ENCODE assay signal across 8 cellular contexts in the genomic region with DNA sequence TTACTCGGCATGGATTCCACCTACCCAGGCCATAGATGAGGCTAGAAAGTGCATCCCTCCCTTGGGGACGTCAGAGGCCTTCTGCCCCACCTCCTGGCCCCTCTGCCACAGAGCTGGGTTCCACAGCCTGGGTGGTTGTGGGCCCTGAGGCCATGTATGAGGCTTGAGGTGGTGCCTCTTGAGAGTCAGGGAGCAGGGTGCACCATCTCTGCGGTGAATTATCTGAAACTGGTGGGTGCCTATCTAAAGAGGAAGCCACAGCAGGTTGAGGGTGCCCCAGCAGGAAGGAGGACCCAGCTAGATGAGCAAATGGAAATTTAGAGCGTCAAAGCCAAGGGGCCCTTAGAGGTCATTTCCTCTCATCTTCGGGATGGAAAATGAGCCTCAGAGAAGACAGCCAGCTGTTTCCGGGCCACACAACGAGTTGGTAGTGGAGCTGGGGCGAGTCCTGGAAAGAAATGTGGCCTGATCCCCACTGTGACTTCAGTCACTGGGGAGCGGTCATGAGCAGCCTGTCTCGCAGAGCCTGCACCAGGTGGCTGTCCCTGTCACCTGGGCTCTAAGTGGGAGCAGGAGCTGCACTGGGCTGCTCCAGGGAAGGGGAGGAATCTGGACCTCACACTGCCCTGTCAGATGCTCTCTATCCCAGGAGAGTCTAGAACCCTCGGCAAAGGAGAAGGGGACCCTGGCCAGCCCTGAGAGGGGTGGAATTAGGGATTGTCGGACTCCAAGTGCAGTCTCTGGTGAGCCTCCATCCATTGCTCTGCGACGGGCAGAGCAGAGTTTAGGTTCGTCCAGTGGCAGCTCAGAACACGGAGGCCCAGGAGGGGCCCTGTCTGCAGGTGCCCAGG. TPM values are rescaled to one million over a fixed set of nuclear protein-coding genes. Genes with fewer than 3 reads are reported as not detected.
DNase-seq lines count a peak whose midpoint lies in the region; ATAC-seq, FAIRE-seq and TF ChIP-seq lines count a peak whose summit lies in the region.

No MANE protein-coding gene starts in this region.

- no peaks in the 10 kb centered on the region for H3K27me3 ChIP-seq in gastrocnemius medialis

- in situ Hi-C loops in gastrocnemius medialis (cut with MboI; ENCODE audit: low sequenced_read_pairs in 4 of 4), result loop anchor here in 3 of 4 donors (10.0 to 25.0 kb wide), 3 partner anchors 70 to 328 kb away; a partner anchor contains a TSS

- peak overlapping the region; percentile 30 to 65 (median 58) for H3K27ac ChIP-seq in gastrocnemius medialis

- no peak for TF ChIP-seq CTCF in gastrocnemius medialis (IDR thresholded peaks at IDR 0.05 in 4 of 5, conservative IDR thresholded peaks at IDR 0.05 in 1 of 5)

- peaks cover 30 to 31% of the 10 kb centered on the region in 2 donors for H3K4me1 ChIP-seq in gastrocnemius medialis

- H3K36me3 ChIP-seq in gastrocnemius medialis, result no peaks in the 10 kb centered on the region

- peak; percentile 73 to 74 for DNase-seq in activated CD4-positive, alpha-beta T cell treated with anti-CD3 and anti-CD28 coated beads for 4 hours
- DNase-seq in effector CD8-positive, alpha-beta T cell (lab: John Stamatoyannopoulos, UW), result peak; percentile 43
- peak in 1 of 2 donors; percentile 35 for DNase-seq in gastrocnemius medialis
- DNase-seq in HTR-8/SVneo (ENCODE audit: insufficient read length, low spot score), result no peak
- DNase-seq in NCI-H1092 treated with DMSO at 0.1 percent for 48 hours (lab: John Stamatoyannopoulos, UW), result no peak
- DNase-seq in epidermal melanocyte (ENCODE audit: insufficient read length, low spot score), result no peak

- TF ChIP-seq POLR2A in gastrocnemius medialis (IDR thresholded peaks at IDR 0.05), result no peak

- intact Hi-C loops in gastrocnemius medialis (cut with DNase I; ENCODE audit: low total_unique reads), result no loop called here

- no peaks in the 10 kb centered on the region for H3K9me3 ChIP-seq in gastrocnemius medialis

- ATAC-seq in GM19372 (IDR thresholded peaks at IDR 0.05; ENCODE audit: low read depth, unreplicated experiment) (peak; percentile 48), HG03460 (IDR thresholded peaks at IDR 0.05; ENCODE audit: unreplicated experiment) (peak; percentile 53), gastrocnemius medialis (peak; percentile 11 to 18)

- no peak overlapping the region for H3K4me3 ChIP-seq in gastrocnemius medialis

- no peak for FAIRE-seq in HTR-8/SVneo (lab: Jason Lieb, UNC)

RNA-seq across cellular contexts. Expression of a gene that starts 7.3 kb away (rescaled TPM):
- 1 to 10 TPM in 3 of 4 donors, under 1 TPM in 1; 0.39 to 3.6 (median 1.2) TPM for total RNA-seq in gastrocnemius medialis

Comparison
In these comparisons a context has a peak if more than half of its experiments do, and no peak if none do; other contexts are left out.
1. DNase-seq: peak in activated CD4-positive, alpha-beta T cell treated with anti-CD3 and anti-CD28 coated beads for 4 hours (2 of 2) and effector CD8-positive, alpha-beta T cell (single experiment); none in HTR-8/SVneo (single experiment), NCI-H1092 treated with DMSO at 0.1 percent for 48 hours (single experiment) and epidermal melanocyte (single experiment).
2. Peak in every context shown above with its lines, with median percentiles within 50 percentile points of each other: ATAC-seq.